ENCODE assay signal across 2 cellular contexts in the genomic region with DNA sequence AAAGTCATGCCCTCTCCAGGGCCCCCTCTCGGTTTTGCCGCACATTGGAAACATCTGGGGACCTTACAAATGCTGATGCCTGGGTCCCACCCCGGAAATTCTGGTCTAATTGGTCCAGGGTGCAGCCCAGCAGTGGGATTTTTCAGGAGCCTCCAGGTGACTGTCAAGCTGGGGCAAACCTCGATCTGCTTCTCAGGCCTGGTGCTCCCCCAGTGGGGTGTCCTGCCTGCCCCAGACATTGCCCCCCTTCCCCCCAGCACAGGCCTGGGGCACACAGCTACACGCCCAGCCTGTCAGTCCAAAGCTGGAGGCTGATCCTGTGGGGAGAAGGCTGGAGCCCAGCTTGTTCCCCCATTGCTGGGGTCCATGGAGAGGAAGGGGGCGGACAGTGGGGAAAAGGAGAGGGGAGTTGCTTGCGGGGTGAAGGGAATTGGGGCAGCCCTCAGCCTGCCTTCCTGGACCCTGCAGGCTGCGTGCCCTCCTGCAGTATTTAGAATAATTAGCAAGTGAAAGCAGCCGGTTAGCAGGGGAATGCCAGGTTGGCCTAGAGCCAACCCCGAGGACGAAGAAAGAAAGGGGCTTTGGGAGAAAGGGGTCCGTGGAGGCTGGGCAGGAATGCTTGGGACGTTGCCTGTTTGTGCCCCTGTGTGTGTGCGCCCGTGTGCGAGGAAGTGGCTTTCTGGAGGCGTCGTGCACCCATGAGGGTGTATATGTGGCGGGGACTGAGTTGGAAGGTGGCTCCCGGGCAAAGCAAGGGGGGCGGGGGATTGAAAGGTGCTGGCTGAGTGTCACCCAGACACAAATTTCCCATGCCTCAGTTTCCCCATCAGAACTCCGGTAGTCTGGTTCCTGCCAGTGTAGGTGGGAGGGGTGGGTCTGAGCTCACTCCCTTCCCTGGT.
TF ChIP-seq lines count a peak whose summit lies in the region.

No MANE protein-coding gene starts in this region.

TF ChIP-seq in GM12878, 131 proteins besides CTCF, POLR2A, EP300 and RAD21:
- TF ChIP-seq TAF1 (IDR thresholded peaks at IDR 0.05; ENCODE audit: borderline replicate concordance, low read depth, low read length) = no peak
- TF ChIP-seq BHLHE40 (IDR thresholded peaks at IDR 0.05; ENCODE audit: borderline replicate concordance in 1 of 2, low read depth in 2 of 2, low read length in 1 of 2) = peak in 1 of 2 experiments; percentile 4; a peak in 1 of 4 replicates
- no peak for TF ChIP-seq KDM1A (IDR thresholded peaks at IDR 0.05; ENCODE audit: borderline replicate concordance)
- TF ChIP-seq TARDBP (IDR thresholded peaks at IDR 0.05; ENCODE audit: borderline replicate concordance) = no peak
- no peak for TF ChIP-seq TCF7 (IDR thresholded peaks at IDR 0.05; ENCODE audit: borderline replicate concordance)
- TF ChIP-seq, protein P1, sequence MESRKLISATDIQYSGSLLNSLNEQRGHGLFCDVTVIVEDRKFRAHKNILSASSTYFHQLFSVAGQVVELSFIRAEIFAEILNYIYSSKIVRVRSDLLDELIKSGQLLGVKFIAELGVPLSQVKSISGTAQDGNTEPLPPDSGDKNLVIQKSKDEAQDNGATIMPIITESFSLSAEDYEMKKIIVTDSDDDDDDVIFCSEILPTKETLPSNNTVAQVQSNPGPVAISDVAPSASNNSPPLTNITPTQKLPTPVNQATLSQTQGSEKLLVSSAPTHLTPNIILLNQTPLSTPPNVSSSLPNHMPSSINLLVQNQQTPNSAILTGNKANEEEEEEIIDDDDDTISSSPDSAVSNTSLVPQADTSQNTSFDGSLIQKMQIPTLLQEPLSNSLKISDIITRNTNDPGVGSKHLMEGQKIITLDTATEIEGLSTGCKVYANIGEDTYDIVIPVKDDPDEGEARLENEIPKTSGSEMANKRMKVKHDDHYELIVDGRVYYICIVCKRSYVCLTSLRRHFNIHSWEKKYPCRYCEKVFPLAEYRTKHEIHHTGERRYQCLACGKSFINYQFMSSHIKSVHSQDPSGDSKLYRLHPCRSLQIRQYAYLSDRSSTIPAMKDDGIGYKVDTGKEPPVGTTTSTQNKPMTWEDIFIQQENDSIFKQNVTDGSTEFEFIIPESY (IDR thresholded peaks at IDR 0.05) = no peak
- TF ChIP-seq JUND (IDR thresholded peaks at IDR 0.05; ENCODE audit: low read depth, low read length) = no peak
- peak; percentile 65 for TF ChIP-seq SMAD1 (IDR thresholded peaks at IDR 0.05; ENCODE audit: low read depth, partially characterized antibody)
- no peak for TF ChIP-seq MEF2A (IDR thresholded peaks at IDR 0.05; ENCODE audit: insufficient read depth, low read depth, low read length)
- no peak for TF ChIP-seq POLR2AphosphoS2 (IDR thresholded peaks at IDR 0.05; ENCODE audit: low read depth, low read length)
- no peak for TF ChIP-seq SMARCA5 (IDR thresholded peaks at IDR 0.05)
- TF ChIP-seq CHD2 (IDR thresholded peaks at IDR 0.05; ENCODE audit: borderline replicate concordance, low read depth, low read length) = no peak
- no peak for TF ChIP-seq ZZZ3 (IDR thresholded peaks at IDR 0.05; ENCODE audit: control insufficient read depth, insufficient read length, low read depth)
- TF ChIP-seq, protein P2, sequence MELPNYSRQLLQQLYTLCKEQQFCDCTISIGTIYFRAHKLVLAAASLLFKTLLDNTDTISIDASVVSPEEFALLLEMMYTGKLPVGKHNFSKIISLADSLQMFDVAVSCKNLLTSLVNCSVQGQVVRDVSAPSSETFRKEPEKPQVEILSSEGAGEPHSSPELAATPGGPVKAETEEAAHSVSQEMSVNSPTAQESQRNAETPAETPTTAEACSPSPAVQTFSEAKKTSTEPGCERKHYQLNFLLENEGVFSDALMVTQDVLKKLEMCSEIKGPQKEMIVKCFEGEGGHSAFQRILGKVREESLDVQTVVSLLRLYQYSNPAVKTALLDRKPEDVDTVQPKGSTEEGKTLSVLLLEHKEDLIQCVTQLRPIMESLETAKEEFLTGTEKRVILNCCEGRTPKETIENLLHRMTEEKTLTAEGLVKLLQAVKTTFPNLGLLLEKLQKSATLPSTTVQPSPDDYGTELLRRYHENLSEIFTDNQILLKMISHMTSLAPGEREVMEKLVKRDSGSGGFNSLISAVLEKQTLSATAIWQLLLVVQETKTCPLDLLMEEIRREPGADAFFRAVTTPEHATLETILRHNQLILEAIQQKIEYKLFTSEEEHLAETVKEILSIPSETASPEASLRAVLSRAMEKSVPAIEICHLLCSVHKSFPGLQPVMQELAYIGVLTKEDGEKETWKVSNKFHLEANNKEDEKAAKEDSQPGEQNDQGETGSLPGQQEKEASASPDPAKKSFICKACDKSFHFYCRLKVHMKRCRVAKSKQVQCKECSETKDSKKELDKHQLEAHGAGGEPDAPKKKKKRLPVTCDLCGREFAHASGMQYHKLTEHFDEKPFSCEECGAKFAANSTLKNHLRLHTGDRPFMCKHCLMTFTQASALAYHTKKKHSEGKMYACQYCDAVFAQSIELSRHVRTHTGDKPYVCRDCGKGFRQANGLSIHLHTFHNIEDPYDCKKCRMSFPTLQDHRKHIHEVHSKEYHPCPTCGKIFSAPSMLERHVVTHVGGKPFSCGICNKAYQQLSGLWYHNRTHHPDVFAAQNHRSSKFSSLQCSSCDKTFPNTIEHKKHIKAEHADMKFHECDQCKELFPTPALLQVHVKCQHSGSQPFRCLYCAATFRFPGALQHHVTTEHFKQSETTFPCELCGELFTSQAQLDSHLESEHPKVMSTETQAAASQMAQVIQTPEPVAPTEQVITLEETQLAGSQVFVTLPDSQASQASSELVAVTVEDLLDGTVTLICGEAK (IDR thresholded peaks at IDR 0.05; ENCODE audit: borderline replicate concordance) = no peak
- TF ChIP-seq ETV6 (conservative IDR thresholded peaks at IDR 0.05 in 1 of 2, IDR thresholded peaks at IDR 0.05 in 1 of 2; ENCODE audit: borderline replicate concordance in 1 of 2, low read depth in 1 of 2) = no peak

TF ChIP-seq in GM12891, 5 proteins besides CTCF, POLR2A, EP300 and RAD21:
- TF ChIP-seq TAF1 (IDR thresholded peaks at IDR 0.05; ENCODE audit: low read depth, low read length) (no peak), POU2F2 (IDR thresholded peaks at IDR 0.05; ENCODE audit: low read depth, low read length) (no peak), SPI1 (IDR thresholded peaks at IDR 0.05; ENCODE audit: low read depth, low read length) (no peak)
